In genomic region chr4:109559625-109559982, GRCh38 we compare ENCODE assay signal across 8 cellular contexts. TPM values are rescaled to one million over a fixed set of nuclear protein-coding genes. Genes with fewer than 3 reads are reported as not detected.
DNase-seq lines count a peak whose midpoint lies in the region; ATAC-seq, FAIRE-seq and TF ChIP-seq lines count a peak whose summit lies in the region.

No MANE protein-coding gene starts in this region.

- no peak for FAIRE-seq in D721Med (lab: Jason Lieb, UNC)

- intact Hi-C loops in natural killer cell (cut with micrococcal nuclease), result no loop called here

- H3K4me3 ChIP-seq in epithelial cell of esophagus (ENCODE audit: low read length), result peak overlapping the region; percentile 55

- peak; percentile 52 for DNase-seq in COLO668 (lab: John Stamatoyannopoulos, UW; ENCODE audit: unreplicated experiment)
- DNase-seq in activated CD4-positive, alpha-beta T cell treated with anti-CD3 and anti-CD28 coated beads, Interleukin-2, amount 50 U/mL, for 48 hours, result peak; percentile 50 to 61
- no peak for DNase-seq in epithelial cell of esophagus (ENCODE audit: low read depth)
- peak; percentile 32 for DNase-seq in natural killer cell
- DNase-seq in type B pancreatic cell (ENCODE audit: extremely low spot score, unreplicated experiment), result no peak
- DNase-seq in D721Med (ENCODE audit: insufficient read length, low spot score), result no peak

- no peak for TF ChIP-seq CTCF in epithelial cell of esophagus (IDR thresholded peaks at IDR 0.05; ENCODE audit: insufficient read depth, low read depth, low read length, missing control alignments)
- no peak for TF ChIP-seq CTCF in natural killer cell (IDR thresholded peaks at IDR 0.05)
- no peak for TF ChIP-seq CTCF in type B pancreatic cell (conservative IDR thresholded peaks at IDR 0.05)
- TF ChIP-seq CTCF in D721Med (IDR thresholded peaks at IDR 0.05; ENCODE audit: insufficient read depth, missing control alignments), result no peak

- H3K36me3 Mint-ChIP-seq in natural killer cell (no peaks in the 10 kb centered on the region), type B pancreatic cell (peaks cover 4% of the 10 kb centered on the region)

- peaks cover 16 to 41% of the 10 kb centered on the region in 2 donors for H3K4me1 Mint-ChIP-seq in natural killer cell
- H3K4me1 Mint-ChIP-seq in type B pancreatic cell (ENCODE audit: unreplicated experiment), result peaks cover 4% of the 10 kb centered on the region

- ATAC-seq in GM21390 (IDR thresholded peaks at IDR 0.05; ENCODE audit: unreplicated experiment), result peak; percentile 23
- peak; percentile 31 for ATAC-seq in HG03571 (IDR thresholded peaks at IDR 0.05; ENCODE audit: unreplicated experiment)
- peak; percentile 14 to 31 (median 27) for ATAC-seq in natural killer cell

- H3K9me3 Mint-ChIP-seq in natural killer cell, result no peaks in the 10 kb centered on the region
- peaks cover 4% of the 10 kb centered on the region for H3K9me3 Mint-ChIP-seq in type B pancreatic cell

- H3K27ac Mint-ChIP-seq in natural killer cell, result peak overlapping the region; percentile 68 to 88
- peak overlapping the region; percentile 48 for H3K27ac Mint-ChIP-seq in type B pancreatic cell

- H3K4me3 Mint-ChIP-seq in natural killer cell (peak overlapping the region; percentile 82), type B pancreatic cell (peak overlapping the region; percentile 85)

- H3K27me3 Mint-ChIP-seq in natural killer cell (ENCODE audit: low read depth in 2 of 2) (no peaks in the 10 kb centered on the region), type B pancreatic cell (peaks cover 20% of the 10 kb centered on the region)

RNA-seq across cellular contexts. Expression of gene MCUB, which starts 0.4 kb away (rescaled TPM):
- total RNA-seq in natural killer cell (10 to 100 TPM; 25.1 to 35.8 (median 31.1) TPM), type B pancreatic cell (ENCODE audit: low replicate concordance) (8.4 and 10.1 TPM in 2 replicates)

Comparison
In these comparisons a context has a peak if more than half of its experiments do, and no peak if none do; other contexts are left out.
1. DNase-seq: peak in COLO668 (single experiment), activated CD4-positive, alpha-beta T cell treated with anti-CD3 and anti-CD28 coated beads, Interleukin-2, amount 50 U/mL, for 48 hours (2 of 2) and natural killer cell (single experiment); none in epithelial cell of esophagus (single experiment), type B pancreatic cell (single experiment) and D721Med (single experiment).
2. Peak in every context shown above with its lines, with median percentiles within 50 percentile points of each other: ATAC-seq.